ENCODE assay signal across 16 cellular contexts in the genomic region with DNA sequence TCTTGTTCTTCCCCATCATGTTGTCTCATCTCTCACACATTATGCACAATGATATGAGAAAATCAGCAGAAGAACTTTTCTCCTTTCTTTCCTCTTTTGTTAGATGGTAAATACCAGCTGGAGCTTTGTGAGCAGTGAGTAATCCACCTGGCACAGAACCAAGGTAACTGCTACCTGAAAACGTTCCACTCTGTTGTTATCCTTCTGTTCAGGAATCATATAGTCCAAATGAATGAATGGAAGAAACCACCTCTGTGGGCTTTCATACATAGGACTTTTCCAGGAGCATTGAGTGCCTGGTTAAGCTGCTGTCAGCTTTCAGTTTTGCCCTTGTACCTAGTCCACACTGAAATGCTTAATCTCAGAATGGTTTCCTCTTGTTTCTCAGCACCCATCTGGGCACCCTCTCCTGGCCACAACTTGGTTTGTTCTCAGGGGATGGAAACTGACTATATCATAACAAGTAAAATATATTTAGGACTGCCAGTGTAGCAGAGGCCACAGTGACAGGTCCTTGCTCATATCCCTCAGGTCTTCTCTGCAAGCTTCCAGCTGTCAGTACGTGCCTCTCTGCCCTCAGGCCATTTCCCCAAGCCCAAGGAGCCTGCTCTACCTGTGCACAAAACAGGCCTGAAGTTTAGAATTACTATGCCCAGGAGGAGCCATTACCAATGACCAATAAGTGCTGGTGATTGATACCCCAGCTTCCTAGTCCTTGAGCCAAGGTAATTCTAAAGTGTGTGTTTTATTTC. TPM values are rescaled to one million over a fixed set of nuclear protein-coding genes. Genes with fewer than 3 reads are reported as not detected.
DNase-seq lines count a peak whose midpoint lies in the region; FAIRE-seq and TF ChIP-seq lines count a peak whose summit lies in the region.
"Had no signal": no experiment of that assay in that cellular context is flagged by ENCODE, and none has a peak within 500 bp of the region (broad histone marks: within the 10 kb centered on the region; RNA-seq: fewer than 3 reads in every experiment).

No MANE protein-coding gene starts in this region.

- DNase-seq in ELF-1 (ENCODE audit: low read depth, low spot score), result peak; percentile 51
- peak; percentile 25 for DNase-seq in NCI-H2171 (lab: John Stamatoyannopoulos, UW)
- DNase-seq in cardiac fibroblast (ENCODE audit: low read depth in 2 of 2), result peak; percentile 33 to 55
- no peak for DNase-seq in osteoblast (ENCODE audit: insufficient read length, low spot score, missing footprints)
- DNase-seq in H54 (ENCODE audit: insufficient read length, low spot score), result no peak
- no peak for DNase-seq in neuronal stem cell (ENCODE audit: low spot score)
- no peak for DNase-seq in ACHN
- no peak for DNase-seq in hepatocyte (ENCODE audit: low spot score)
- DNase-seq: activated CD4-positive, alpha-beta memory T cell treated with anti-CD3 and anti-CD28 coated beads for 36 hours; activated gamma-delta T cell; caudate nucleus; esophagus squamous epithelium; NCI-H1694; stimulated activated CD4-positive, alpha-beta T cell treated with anti-CD3 and anti-CD28 coated beads, Interleukin-4, amount 100 ng/mL, for 1 hour; stimulated activated naive CD8-positive, alpha-beta T cell treated with anti-CD3 and anti-CD28 coated beads, Interleukin-15, Interleukin-2, amounts not matched to agents 100 U/mL and 50 U/mL, for 24 hours had no signal

- H3K79me2 ChIP-seq in osteoblast (ENCODE audit: insufficient read depth, low read length) (no peaks in the 10 kb centered on the region), hepatocyte (no peaks in the 10 kb centered on the region)

- H2BK12ac ChIP-seq in neuronal stem cell (ENCODE audit: low read length), result no peak overlapping the region

- H3K9me2 ChIP-seq in hepatocyte (replicated peaks; ENCODE audit: insufficient read depth), result no peaks in the 10 kb centered on the region

- in situ Hi-C loops in ACHN (cut with HindIII; ENCODE audit: low pct_ligation_motif_present, low pct_unique_long_range_greater_than_20kb, low sequenced_read_pairs), result no loop called here

- no peak overlapping the region for H3K18ac ChIP-seq in neuronal stem cell (ENCODE audit: low read length)

- no peak overlapping the region for H3K14ac ChIP-seq in neuronal stem cell (ENCODE audit: low read length)

- peaks cover 42% of the 10 kb centered on the region for H3K4me1 ChIP-seq in osteoblast (ENCODE audit: insufficient read depth, low read length)
- H3K4me1 ChIP-seq in neuronal stem cell (ENCODE audit: control insufficient read depth in 2 of 2, insufficient read depth in 1 of 2, low read depth in 1 of 2, low read length in 2 of 2), result peaks cover 5 to 7% of the 10 kb centered on the region in 2 donors
- H3K4me1 ChIP-seq in hepatocyte (ENCODE audit: insufficient read depth), result no peaks in the 10 kb centered on the region

- no peak overlapping the region for H2BK120ac ChIP-seq in neuronal stem cell (ENCODE audit: low read depth, low read length)

- no CpG with 5 or more reads among the region's 2 CpGs for WGBS in neuronal stem cell (ENCODE audit: extremely low coverage in 2 of 2, insufficient read length in 2 of 2, insufficient replicate concordance in 1 of 2), 2 donors
- 43% methylated on average over 2 of the region's 2 CpGs for WGBS in hepatocyte (ENCODE audit: low lambda C conversion rate, missing lambda C conversion rate)

- no peaks in the 10 kb centered on the region for H3K79me1 ChIP-seq in neuronal stem cell (ENCODE audit: low read depth, low read length)

- no peaks in the 10 kb centered on the region for H3K36me3 ChIP-seq in osteoblast (ENCODE audit: insufficient read depth, low read length)
- H3K36me3 ChIP-seq in neuronal stem cell (replicated peaks in 1 of 2; ENCODE audit: control insufficient read depth in 2 of 2, insufficient read depth in 2 of 2, low read length in 2 of 2), result no peaks in the 10 kb centered on the region
- no peaks in the 10 kb centered on the region for H3K36me3 ChIP-seq in hepatocyte (replicated peaks; ENCODE audit: insufficient read depth, low read depth)
- H3K36me3 ChIP-seq: BLaER1, esophagus squamous epithelium had no signal

- no peak overlapping the region for H3K23ac ChIP-seq in neuronal stem cell (ENCODE audit: low read depth, low read length, poor library complexity)

- no peaks in the 10 kb centered on the region for H3K27me3 ChIP-seq in osteoblast (ENCODE audit: insufficient read depth, low read length)
- H3K27me3 ChIP-seq in neuronal stem cell (ENCODE audit: control insufficient read depth in 3 of 3, insufficient read depth in 3 of 3, low read depth in 1 of 3, low read length in 3 of 3), result no peaks in the 10 kb centered on the region
- H3K27me3 ChIP-seq in hepatocyte, result no peaks in the 10 kb centered on the region
- H3K27me3 ChIP-seq: BLaER1, esophagus squamous epithelium had no signal

- no peak overlapping the region for H2BK15ac ChIP-seq in neuronal stem cell (ENCODE audit: low read length)

- H3K4me3 ChIP-seq in cardiac fibroblast (replicated peaks in 1 of 2; ENCODE audit: low read depth in 2 of 2, low read length in 2 of 2), result no peak overlapping the region
- no peak overlapping the region for H3K4me3 ChIP-seq in osteoblast (ENCODE audit: insufficient read depth, low read length)
- H3K4me3 ChIP-seq in neuronal stem cell (ENCODE audit: low read length in 2 of 2), result no peak overlapping the region
- H3K4me3 ChIP-seq in hepatocyte, result no peak overlapping the region
- H3K4me3 ChIP-seq: BLaER1, esophagus squamous epithelium had no signal

- H4K91ac ChIP-seq in neuronal stem cell (ENCODE audit: low read depth, low read length, poor library complexity), result no peak overlapping the region

- H2AFZ ChIP-seq in osteoblast (ENCODE audit: low read length) (no peak overlapping the region), neuronal stem cell (ENCODE audit: low read length) (no peak overlapping the region), hepatocyte (no peak overlapping the region)

- no peak overlapping the region for H3K9ac ChIP-seq in neuronal stem cell (ENCODE audit: low read depth, low read length, poor library complexity)
- H3K9ac ChIP-seq: BLaER1 had no signal

- no peak for FAIRE-seq in H54 (lab: Jason Lieb, UNC)

- H4K8ac ChIP-seq in neuronal stem cell (ENCODE audit: low read depth, low read length), result no peak overlapping the region

- no peak overlapping the region for H2AK5ac ChIP-seq in neuronal stem cell (ENCODE audit: low read depth, low read length)

- H3K4ac ChIP-seq in neuronal stem cell (ENCODE audit: low read length), result no peak overlapping the region

- H3K27ac ChIP-seq in osteoblast (ENCODE audit: low read depth, low read length), result peak overlapping the region; percentile 56
- no peak overlapping the region for H3K27ac ChIP-seq in neuronal stem cell (replicated peaks; ENCODE audit: low read length)
- no peak overlapping the region for H3K27ac ChIP-seq in hepatocyte
- H3K27ac ChIP-seq: BLaER1 had no signal

- H2BK5ac ChIP-seq in neuronal stem cell (ENCODE audit: low read length), result no peak overlapping the region

- TF ChIP-seq POLR2A in H54 (IDR thresholded peaks at IDR 0.05; ENCODE audit: low read depth, low read length), result no peak

- no peak overlapping the region for H3K4me2 ChIP-seq in osteoblast (ENCODE audit: insufficient read depth, low read length)
- no peak overlapping the region for H3K4me2 ChIP-seq in neuronal stem cell (ENCODE audit: insufficient read depth, low read length, poor library complexity, severe bottlenecking)
- no peak overlapping the region for H3K4me2 ChIP-seq in hepatocyte
- H3K4me2 ChIP-seq: BLaER1 had no signal

- H3K9me3 ChIP-seq in osteoblast (ENCODE audit: low read depth, low read length) (no peaks in the 10 kb centered on the region), neuronal stem cell (replicated peaks in 1 of 2; ENCODE audit: control insufficient read depth in 2 of 2, insufficient read depth in 1 of 2, low read depth in 1 of 2, low read length in 2 of 2) (peaks cover 0 to 3% of the 10 kb centered on the region in 2 donors), hepatocyte (ENCODE audit: low read depth) (no peaks in the 10 kb centered on the region)
- H3K9me3 ChIP-seq: BLaER1, esophagus squamous epithelium had no signal

- no peak for TF ChIP-seq CTCF in cardiac fibroblast (IDR thresholded peaks at IDR 0.05; ENCODE audit: low read depth, low read length)
- TF ChIP-seq CTCF in osteoblast (IDR thresholded peaks at IDR 0.05; ENCODE audit: extremely low read depth, low read depth, low read length), result no peak
- no peak for TF ChIP-seq CTCF in hepatocyte (IDR thresholded peaks at IDR 0.05; ENCODE audit: poor library complexity)

- H4K20me1 ChIP-seq in osteoblast (ENCODE audit: insufficient read depth, low read length) (no peaks in the 10 kb centered on the region), hepatocyte (ENCODE audit: insufficient read depth, poor library complexity, severe bottlenecking) (no peaks in the 10 kb centered on the region)
- H4K20me1 ChIP-seq: BLaER1 had no signal

RNA-seq across cellular contexts. Expression of a gene that starts 23.5 kb away (rescaled TPM):
- total RNA-seq in osteoblast, result 203 and 281 TPM in 2 replicates
- polyA plus RNA-seq in neuronal stem cell (2013, experiment 1 of 2), result 52.3 TPM
- 55.2 TPM for polyA plus RNA-seq in neuronal stem cell (2013, experiment 2 of 2)
- 44.7 and 45.3 TPM in 2 replicates for total RNA-seq in hepatocyte
- polyA plus RNA-seq in hepatocyte, result 7.7 and 9.3 TPM in 2 replicates

Comparison
In these comparisons a context has a peak if more than half of its experiments do, and no peak if none do; other contexts are left out.
1. DNase-seq: peak in ELF-1 (single experiment), NCI-H2171 (single experiment) and cardiac fibroblast (2 of 2); none in osteoblast (single experiment), H54 (single experiment), neuronal stem cell (single experiment), ACHN (single experiment) and hepatocyte (single experiment).